Comparison of ENCODE assay signal across 2 cellular contexts in genomic region chr5:150641826-150642566, GRCh38.
A peak's percentile ranks its signal among the peaks of the same experiment; 100 is the strongest.
TF ChIP-seq lines count a peak whose summit lies in the region.

No MANE protein-coding gene starts in this region.

TF ChIP-seq in HepG2, 621 proteins besides CTCF, POLR2A, EP300 and RAD21:
- no peak for TF ChIP-seq DRAP1 (CRISPR knock-in tag; IDR thresholded peaks at IDR 0.05)
- no peak for TF ChIP-seq ZNF609 (CRISPR knock-in tag; IDR thresholded peaks at IDR 0.05; ENCODE audit: borderline replicate concordance)
- 0 out of 2 replicates have a peak, but pooled peaks have one; percentile 17 for TF ChIP-seq ZFP91 (CRISPR knock-in tag; IDR thresholded peaks at IDR 0.05; ENCODE audit: borderline replicate concordance)
- TF ChIP-seq PHF5A (CRISPR knock-in tag; IDR thresholded peaks at IDR 0.05; ENCODE audit: low read depth, unreplicated experiment) = no peak
- no peak for TF ChIP-seq MAFK (conservative IDR thresholded peaks at IDR 0.05 in 1 of 2, IDR thresholded peaks at IDR 0.05 in 1 of 2; ENCODE audit: low read length in 2 of 2)
- TF ChIP-seq KDM1A (CRISPR knock-in tag; IDR thresholded peaks at IDR 0.05) = no peak
- TF ChIP-seq ZNF496 (CRISPR knock-in tag; IDR thresholded peaks at IDR 0.05; ENCODE audit: insufficient replicate concordance) = no peak
- TF ChIP-seq TIGD3 (CRISPR knock-in tag; IDR thresholded peaks at IDR 0.05; ENCODE audit: borderline replicate concordance) = no peak
- no peak for TF ChIP-seq ZNF136 (CRISPR knock-in tag; IDR thresholded peaks at IDR 0.05; ENCODE audit: low read depth)
- TF ChIP-seq CHD4 (IDR thresholded peaks at IDR 0.05; ENCODE audit: borderline replicate concordance, low read length) = no peak
- TF ChIP-seq ZNF253 (CRISPR knock-in tag; IDR thresholded peaks at IDR 0.05; ENCODE audit: borderline replicate concordance) = no peak
- no peak for TF ChIP-seq ZFP41 (CRISPR knock-in tag; IDR thresholded peaks at IDR 0.05; ENCODE audit: borderline replicate concordance)
- TF ChIP-seq FOXO4 (CRISPR knock-in tag; conservative IDR thresholded peaks at IDR 0.05) = 0 out of 2 replicates have a peak, but pooled peaks have one; percentile 47
- no peak for TF ChIP-seq CREB3 (CRISPR knock-in tag; IDR thresholded peaks at IDR 0.05)
- TF ChIP-seq CBX2 (IDR thresholded peaks at IDR 0.05; ENCODE audit: low read depth, low read length) = no peak
- no peak for TF ChIP-seq CBX2 (CRISPR knock-in tag; IDR thresholded peaks at IDR 0.05; ENCODE audit: low read depth)

TF ChIP-seq in GM23338, 12 proteins besides CTCF, POLR2A, EP300 and RAD21:
- TF ChIP-seq ZNF331 (CRISPR knock-in tag; IDR thresholded peaks at IDR 0.05; ENCODE audit: low read depth) = no peak
- TF ChIP-seq JUNB (IDR thresholded peaks at IDR 0.05; ENCODE audit: unreplicated experiment) = no peak
- TF ChIP-seq POLR2AphosphoS5 (IDR thresholded peaks at IDR 0.05; ENCODE audit: low read depth) = no peak
TF ChIP-seq in GM23338: peak in this region for 0.
